ENCODE assay signal across 1 cellular context in the genomic region with DNA sequence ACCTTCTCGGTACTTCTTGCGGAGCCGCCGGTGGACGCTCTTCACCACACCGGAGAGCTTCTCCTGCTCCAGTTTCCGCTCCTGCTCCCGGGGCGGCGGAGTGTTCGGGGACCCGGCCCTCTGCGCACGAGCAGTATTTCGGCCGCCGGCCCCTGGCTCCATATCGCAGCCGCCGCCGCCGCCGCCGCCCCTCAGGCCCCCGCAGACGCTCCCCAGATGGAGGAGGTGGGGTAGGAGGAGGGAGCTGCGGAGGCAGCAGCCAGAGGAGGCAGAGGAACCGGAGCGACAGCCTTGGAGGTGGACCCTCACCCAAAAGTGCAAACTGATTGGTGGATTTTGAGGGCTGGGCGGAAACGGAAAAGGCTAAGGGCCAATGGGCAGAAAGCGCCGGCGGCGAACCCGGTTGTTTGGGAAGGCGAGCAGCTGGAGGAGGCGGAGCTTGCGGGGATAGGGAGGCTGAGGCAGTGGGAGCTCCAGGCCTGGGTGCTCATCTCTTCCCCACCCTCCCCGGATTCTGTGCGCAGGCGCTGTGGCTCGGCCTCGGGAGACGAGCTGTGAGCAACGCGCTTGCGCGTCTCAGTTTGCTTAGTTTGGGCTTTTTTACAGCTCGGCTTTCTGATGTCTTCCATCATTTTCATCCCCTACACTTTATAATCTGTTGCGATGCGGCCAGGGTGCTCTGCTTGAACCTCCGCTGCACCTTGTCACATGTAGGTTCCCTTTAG.
TF ChIP-seq lines count a peak whose summit lies in the region.

No MANE protein-coding gene starts in this region.

TF ChIP-seq in HepG2, 621 proteins besides CTCF, POLR2A, EP300 and RAD21 (continued from another document and continues in another):
- TF ChIP-seq, protein P1, sequence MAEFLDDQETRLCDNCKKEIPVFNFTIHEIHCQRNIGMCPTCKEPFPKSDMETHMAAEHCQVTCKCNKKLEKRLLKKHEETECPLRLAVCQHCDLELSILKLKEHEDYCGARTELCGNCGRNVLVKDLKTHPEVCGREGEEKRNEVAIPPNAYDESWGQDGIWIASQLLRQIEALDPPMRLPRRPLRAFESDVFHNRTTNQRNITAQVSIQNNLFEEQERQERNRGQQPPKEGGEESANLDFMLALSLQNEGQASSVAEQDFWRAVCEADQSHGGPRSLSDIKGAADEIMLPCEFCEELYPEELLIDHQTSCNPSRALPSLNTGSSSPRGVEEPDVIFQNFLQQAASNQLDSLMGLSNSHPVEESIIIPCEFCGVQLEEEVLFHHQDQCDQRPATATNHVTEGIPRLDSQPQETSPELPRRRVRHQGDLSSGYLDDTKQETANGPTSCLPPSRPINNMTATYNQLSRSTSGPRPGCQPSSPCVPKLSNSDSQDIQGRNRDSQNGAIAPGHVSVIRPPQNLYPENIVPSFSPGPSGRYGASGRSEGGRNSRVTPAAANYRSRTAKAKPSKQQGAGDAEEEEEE (CRISPR knock-in tag; IDR thresholded peaks at IDR 0.05; ENCODE audit: borderline replicate concordance): no peak
- TF ChIP-seq GPN1 (CRISPR knock-in tag; IDR thresholded peaks at IDR 0.05; ENCODE audit: borderline replicate concordance) (no peak), RXRA (CRISPR knock-in tag; IDR thresholded peaks at IDR 0.05) (no peak; the same call in 1 of the 2 replicates), MEIS2 (CRISPR knock-in tag; IDR thresholded peaks at IDR 0.05) (no peak), SMYD3 (CRISPR knock-in tag; IDR thresholded peaks at IDR 0.05) (no peak), MYC (CRISPR knock-in tag; IDR thresholded peaks at IDR 0.05; ENCODE audit: borderline replicate concordance) (no peak), KLF9 (CRISPR knock-in tag; IDR thresholded peaks at IDR 0.05; ENCODE audit: low read depth) (no peak), ZNF598 (CRISPR knock-in tag; IDR thresholded peaks at IDR 0.05; ENCODE audit: borderline replicate concordance) (0 out of 2 replicates have a peak, but pooled peaks have one; percentile 24), NKX3-1 (CRISPR knock-in tag; IDR thresholded peaks at IDR 0.05) (no peak), CENPT (CRISPR knock-in tag; IDR thresholded peaks at IDR 0.05; ENCODE audit: low read depth) (no peak), ZNF879 (CRISPR knock-in tag; IDR thresholded peaks at IDR 0.05) (no peak), ZMYM3 (CRISPR knock-in tag; IDR thresholded peaks at IDR 0.05) (no peak), MBNL3 (CRISPR knock-in tag; conservative IDR thresholded peaks at IDR 0.05) (no peak), ETV6 (CRISPR knock-in tag; conservative IDR thresholded peaks at IDR 0.05) (no peak), ZNF3 (CRISPR knock-in tag; IDR thresholded peaks at IDR 0.05) (no peak), HDAC2 (CRISPR knock-in tag; IDR thresholded peaks at IDR 0.05) (peak; percentile 25), ZNF549 (CRISPR knock-in tag; IDR thresholded peaks at IDR 0.05) (no peak), ATM (IDR thresholded peaks at IDR 0.05; ENCODE audit: borderline replicate concordance) (no peak), ZNF234 (CRISPR knock-in tag; conservative IDR thresholded peaks at IDR 0.05) (no peak), ZNF367 (CRISPR knock-in tag; IDR thresholded peaks at IDR 0.05; ENCODE audit: borderline replicate concordance) (no peak), ZNF101 (CRISPR knock-in tag; IDR thresholded peaks at IDR 0.05; ENCODE audit: borderline replicate concordance, low read depth) (no peak), ERF (CRISPR knock-in tag; IDR thresholded peaks at IDR 0.05) (0 out of 2 replicates have a peak, but pooled peaks have one; percentile 45), ZBTB1 (CRISPR knock-in tag; IDR thresholded peaks at IDR 0.05; ENCODE audit: borderline replicate concordance) (no peak), ZNF629 (CRISPR knock-in tag; conservative IDR thresholded peaks at IDR 0.05) (0 out of 2 replicates have a peak, but pooled peaks have one; percentile 24), SNAPC2 (CRISPR knock-in tag; IDR thresholded peaks at IDR 0.05) (no peak), GATA4 (IDR thresholded peaks at IDR 0.05; ENCODE audit: borderline replicate concordance, low read depth) (0 out of 2 replicates have a peak, but pooled peaks have one; percentile 5), PHF8 (CRISPR knock-in tag; IDR thresholded peaks at IDR 0.05) (peak; percentile 81), ZMAT3 (CRISPR knock-in tag; conservative IDR thresholded peaks at IDR 0.05) (no peak), HOXA3 (CRISPR knock-in tag; IDR thresholded peaks at IDR 0.05) (no peak), MEIS1 (CRISPR knock-in tag; IDR thresholded peaks at IDR 0.05; ENCODE audit: borderline replicate concordance) (no peak), XBP1 (CRISPR knock-in tag; IDR thresholded peaks at IDR 0.05) (no peak), ZNF326 (CRISPR knock-in tag; IDR thresholded peaks at IDR 0.05; ENCODE audit: borderline replicate concordance) (no peak), KAT2B (IDR thresholded peaks at IDR 0.05; ENCODE audit: borderline replicate concordance, low read depth, low read length) (no peak), ZNF543 (CRISPR knock-in tag; IDR thresholded peaks at IDR 0.05) (no peak)
- TF ChIP-seq, protein P2, sequence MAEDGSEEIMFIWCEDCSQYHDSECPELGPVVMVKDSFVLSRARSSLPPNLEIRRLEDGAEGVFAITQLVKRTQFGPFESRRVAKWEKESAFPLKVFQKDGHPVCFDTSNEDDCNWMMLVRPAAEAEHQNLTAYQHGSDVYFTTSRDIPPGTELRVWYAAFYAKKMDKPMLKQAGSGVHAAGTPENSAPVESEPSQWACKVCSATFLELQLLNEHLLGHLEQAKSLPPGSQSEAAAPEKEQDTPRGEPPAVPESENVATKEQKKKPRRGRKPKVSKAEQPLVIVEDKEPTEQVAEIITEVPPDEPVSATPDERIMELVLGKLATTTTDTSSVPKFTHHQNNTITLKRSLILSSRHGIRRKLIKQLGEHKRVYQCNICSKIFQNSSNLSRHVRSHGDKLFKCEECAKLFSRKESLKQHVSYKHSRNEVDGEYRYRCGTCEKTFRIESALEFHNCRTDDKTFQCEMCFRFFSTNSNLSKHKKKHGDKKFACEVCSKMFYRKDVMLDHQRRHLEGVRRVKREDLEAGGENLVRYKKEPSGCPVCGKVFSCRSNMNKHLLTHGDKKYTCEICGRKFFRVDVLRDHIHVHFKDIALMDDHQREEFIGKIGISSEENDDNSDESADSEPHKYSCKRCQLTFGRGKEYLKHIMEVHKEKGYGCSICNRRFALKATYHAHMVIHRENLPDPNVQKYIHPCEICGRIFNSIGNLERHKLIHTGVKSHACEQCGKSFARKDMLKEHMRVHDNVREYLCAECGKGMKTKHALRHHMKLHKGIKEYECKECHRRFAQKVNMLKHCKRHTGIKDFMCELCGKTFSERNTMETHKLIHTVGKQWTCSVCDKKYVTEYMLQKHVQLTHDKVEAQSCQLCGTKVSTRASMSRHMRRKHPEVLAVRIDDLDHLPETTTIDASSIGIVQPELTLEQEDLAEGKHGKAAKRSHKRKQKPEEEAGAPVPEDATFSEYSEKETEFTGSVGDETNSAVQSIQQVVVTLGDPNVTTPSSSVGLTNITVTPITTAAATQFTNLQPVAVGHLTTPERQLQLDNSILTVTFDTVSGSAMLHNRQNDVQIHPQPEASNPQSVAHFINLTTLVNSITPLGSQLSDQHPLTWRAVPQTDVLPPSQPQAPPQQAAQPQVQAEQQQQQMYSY (CRISPR knock-in tag; IDR thresholded peaks at IDR 0.05): no peak
- TF ChIP-seq, protein P3, sequence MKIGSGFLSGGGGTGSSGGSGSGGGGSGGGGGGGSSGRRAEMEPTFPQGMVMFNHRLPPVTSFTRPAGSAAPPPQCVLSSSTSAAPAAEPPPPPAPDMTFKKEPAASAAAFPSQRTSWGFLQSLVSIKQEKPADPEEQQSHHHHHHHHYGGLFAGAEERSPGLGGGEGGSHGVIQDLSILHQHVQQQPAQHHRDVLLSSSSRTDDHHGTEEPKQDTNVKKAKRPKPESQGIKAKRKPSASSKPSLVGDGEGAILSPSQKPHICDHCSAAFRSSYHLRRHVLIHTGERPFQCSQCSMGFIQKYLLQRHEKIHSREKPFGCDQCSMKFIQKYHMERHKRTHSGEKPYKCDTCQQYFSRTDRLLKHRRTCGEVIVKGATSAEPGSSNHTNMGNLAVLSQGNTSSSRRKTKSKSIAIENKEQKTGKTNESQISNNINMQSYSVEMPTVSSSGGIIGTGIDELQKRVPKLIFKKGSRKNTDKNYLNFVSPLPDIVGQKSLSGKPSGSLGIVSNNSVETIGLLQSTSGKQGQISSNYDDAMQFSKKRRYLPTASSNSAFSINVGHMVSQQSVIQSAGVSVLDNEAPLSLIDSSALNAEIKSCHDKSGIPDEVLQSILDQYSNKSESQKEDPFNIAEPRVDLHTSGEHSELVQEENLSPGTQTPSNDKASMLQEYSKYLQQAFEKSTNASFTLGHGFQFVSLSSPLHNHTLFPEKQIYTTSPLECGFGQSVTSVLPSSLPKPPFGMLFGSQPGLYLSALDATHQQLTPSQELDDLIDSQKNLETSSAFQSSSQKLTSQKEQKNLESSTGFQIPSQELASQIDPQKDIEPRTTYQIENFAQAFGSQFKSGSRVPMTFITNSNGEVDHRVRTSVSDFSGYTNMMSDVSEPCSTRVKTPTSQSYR (CRISPR knock-in tag; IDR thresholded peaks at IDR 0.05; ENCODE audit: borderline replicate concordance): no peak
- TF ChIP-seq, protein P4, sequence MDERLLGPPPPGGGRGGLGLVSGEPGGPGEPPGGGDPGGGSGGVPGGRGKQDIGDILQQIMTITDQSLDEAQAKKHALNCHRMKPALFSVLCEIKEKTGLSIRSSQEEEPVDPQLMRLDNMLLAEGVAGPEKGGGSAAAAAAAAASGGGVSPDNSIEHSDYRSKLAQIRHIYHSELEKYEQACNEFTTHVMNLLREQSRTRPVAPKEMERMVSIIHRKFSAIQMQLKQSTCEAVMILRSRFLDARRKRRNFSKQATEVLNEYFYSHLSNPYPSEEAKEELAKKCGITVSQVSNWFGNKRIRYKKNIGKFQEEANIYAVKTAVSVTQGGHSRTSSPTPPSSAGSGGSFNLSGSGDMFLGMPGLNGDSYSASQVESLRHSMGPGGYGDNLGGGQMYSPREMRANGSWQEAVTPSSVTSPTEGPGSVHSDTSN (CRISPR knock-in tag; IDR thresholded peaks at IDR 0.05): peak; percentile 73
- TF ChIP-seq, protein P5, sequence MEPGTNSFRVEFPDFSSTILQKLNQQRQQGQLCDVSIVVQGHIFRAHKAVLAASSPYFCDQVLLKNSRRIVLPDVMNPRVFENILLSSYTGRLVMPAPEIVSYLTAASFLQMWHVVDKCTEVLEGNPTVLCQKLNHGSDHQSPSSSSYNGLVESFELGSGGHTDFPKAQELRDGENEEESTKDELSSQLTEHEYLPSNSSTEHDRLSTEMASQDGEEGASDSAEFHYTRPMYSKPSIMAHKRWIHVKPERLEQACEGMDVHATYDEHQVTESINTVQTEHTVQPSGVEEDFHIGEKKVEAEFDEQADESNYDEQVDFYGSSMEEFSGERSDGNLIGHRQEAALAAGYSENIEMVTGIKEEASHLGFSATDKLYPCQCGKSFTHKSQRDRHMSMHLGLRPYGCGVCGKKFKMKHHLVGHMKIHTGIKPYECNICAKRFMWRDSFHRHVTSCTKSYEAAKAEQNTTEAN (CRISPR knock-in tag; conservative IDR thresholded peaks at IDR 0.05): no peak
- TF ChIP-seq, protein P6, sequence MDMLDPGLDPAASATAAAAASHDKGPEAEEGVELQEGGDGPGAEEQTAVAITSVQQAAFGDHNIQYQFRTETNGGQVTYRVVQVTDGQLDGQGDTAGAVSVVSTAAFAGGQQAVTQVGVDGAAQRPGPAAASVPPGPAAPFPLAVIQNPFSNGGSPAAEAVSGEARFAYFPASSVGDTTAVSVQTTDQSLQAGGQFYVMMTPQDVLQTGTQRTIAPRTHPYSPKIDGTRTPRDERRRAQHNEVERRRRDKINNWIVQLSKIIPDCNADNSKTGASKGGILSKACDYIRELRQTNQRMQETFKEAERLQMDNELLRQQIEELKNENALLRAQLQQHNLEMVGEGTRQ (IDR thresholded peaks at IDR 0.05; ENCODE audit: low read depth, low read length): no peak
- TF ChIP-seq, protein P6 (CRISPR knock-in tag; IDR thresholded peaks at IDR 0.05; ENCODE audit: borderline replicate concordance): no peak
- TF ChIP-seq, protein P7, sequence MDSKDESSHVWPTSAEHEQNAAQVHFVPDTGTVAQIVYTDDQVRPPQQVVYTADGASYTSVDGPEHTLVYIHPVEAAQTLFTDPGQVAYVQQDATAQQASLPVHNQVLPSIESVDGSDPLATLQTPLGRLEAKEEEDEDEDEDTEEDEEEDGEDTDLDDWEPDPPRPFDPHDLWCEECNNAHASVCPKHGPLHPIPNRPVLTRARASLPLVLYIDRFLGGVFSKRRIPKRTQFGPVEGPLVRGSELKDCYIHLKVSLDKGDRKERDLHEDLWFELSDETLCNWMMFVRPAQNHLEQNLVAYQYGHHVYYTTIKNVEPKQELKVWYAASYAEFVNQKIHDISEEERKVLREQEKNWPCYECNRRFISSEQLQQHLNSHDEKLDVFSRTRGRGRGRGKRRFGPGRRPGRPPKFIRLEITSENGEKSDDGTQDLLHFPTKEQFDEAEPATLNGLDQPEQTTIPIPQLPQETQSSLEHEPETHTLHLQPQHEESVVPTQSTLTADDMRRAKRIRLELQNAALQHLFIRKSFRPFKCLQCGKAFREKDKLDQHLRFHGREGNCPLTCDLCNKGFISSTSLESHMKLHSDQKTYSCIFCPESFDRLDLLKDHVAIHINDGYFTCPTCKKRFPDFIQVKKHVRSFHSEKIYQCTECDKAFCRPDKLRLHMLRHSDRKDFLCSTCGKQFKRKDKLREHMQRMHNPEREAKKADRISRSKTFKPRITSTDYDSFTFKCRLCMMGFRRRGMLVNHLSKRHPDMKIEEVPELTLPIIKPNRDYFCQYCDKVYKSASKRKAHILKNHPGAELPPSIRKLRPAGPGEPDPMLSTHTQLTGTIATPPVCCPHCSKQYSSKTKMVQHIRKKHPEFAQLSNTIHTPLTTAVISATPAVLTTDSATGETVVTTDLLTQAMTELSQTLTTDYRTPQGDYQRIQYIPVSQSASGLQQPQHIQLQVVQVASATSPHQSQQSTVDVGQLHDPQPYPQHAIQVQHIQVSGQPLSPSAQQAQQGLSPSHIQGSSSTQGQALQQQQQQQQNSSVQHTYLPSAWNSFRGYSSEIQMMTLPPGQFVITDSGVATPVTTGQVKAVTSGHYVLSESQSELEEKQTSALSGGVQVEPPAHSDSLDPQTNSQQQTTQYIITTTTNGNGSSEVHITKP (CRISPR knock-in tag; IDR thresholded peaks at IDR 0.05; ENCODE audit: low read depth): no peak
- TF ChIP-seq, protein P8, sequence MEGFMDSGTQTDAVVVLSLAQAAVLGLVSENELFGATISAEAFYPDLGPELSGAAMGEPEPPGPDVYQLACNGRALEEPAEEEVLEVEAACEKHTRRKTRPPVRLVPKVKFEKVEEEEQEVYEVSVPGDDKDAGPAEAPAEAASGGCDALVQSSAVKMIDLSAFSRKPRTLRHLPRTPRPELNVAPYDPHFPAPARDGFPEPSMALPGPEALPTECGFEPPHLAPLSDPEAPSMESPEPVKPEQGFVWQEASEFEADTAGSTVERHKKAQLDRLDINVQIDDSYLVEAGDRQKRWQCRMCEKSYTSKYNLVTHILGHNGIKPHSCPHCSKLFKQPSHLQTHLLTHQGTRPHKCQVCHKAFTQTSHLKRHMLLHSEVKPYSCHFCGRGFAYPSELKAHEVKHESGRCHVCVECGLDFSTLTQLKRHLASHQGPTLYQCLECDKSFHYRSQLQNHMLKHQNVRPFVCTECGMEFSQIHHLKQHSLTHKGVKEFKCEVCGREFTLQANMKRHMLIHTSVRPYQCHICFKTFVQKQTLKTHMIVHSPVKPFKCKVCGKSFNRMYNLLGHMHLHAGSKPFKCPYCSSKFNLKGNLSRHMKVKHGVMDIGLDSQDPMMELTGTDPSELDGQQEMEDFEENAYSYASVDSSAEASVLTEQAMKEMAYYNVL (CRISPR knock-in tag; IDR thresholded peaks at IDR 0.05; ENCODE audit: borderline replicate concordance): 0 out of 2 replicates have a peak, but pooled peaks have one; percentile 21
